8 cellular contexts compared by ENCODE assay signal in genomic region chr18:59837586-59837985, GRCh38.
A peak's percentile ranks its signal among the peaks of the same experiment; 100 is the strongest.
DNase-seq lines count a peak whose midpoint lies in the region; ATAC-seq and TF ChIP-seq lines count a peak whose summit lies in the region.

No MANE protein-coding gene starts in this region.

- no peak overlapping the region for H3K27ac Mint-ChIP-seq in activated T-helper 17 cell treated with anti-CD3 and anti-CD28 coated beads, Interleukin-2, amount 50 U/mL, for 72 hours
- H3K27ac Mint-ChIP-seq in progenitor cell of endocrine pancreas: no peak overlapping the region

- no peaks in the 10 kb centered on the region for H3K9me3 Mint-ChIP-seq in activated T-helper 17 cell treated with anti-CD3 and anti-CD28 coated beads, Interleukin-2, amount 50 U/mL, for 72 hours
- H3K9me3 Mint-ChIP-seq in progenitor cell of endocrine pancreas (ENCODE audit: low read depth): no peaks in the 10 kb centered on the region

- no peaks in the 10 kb centered on the region for H3K9me3 ChIP-seq in Karpas-422 (ENCODE audit: low read length)
- H3K9me3 ChIP-seq in PC-9 (ENCODE audit: insufficient read depth, low read depth): no peaks in the 10 kb centered on the region; the same call in 1 of the 2 replicates
- H3K9me3 ChIP-seq in gastroesophageal sphincter: no peaks in the 10 kb centered on the region

- peaks cover 16% of the 10 kb centered on the region for H3K4me1 ChIP-seq in Karpas-422 (ENCODE audit: low read length)
- H3K4me1 ChIP-seq in PC-9 (replicated peaks; ENCODE audit: insufficient read depth): no peaks in the 10 kb centered on the region
- no peaks in the 10 kb centered on the region for H3K4me1 ChIP-seq in gastroesophageal sphincter

- no peaks in the 10 kb centered on the region for H3F3A ChIP-seq in PC-9 (ENCODE audit: insufficient read depth, low read depth)

- intact Hi-C loops in PC-9 (cut with micrococcal nuclease; ENCODE audit: unreplicated experiment): loop anchor here (2.0 to 5.0 kb wide), 5 partner anchors 61 to 710 kb away; partner anchors contain the start of gene PMAIP1

- H3K27ac ChIP-seq in Karpas-422 (ENCODE audit: low read length) (no peak overlapping the region), PC-9 (no peak overlapping the region), gastroesophageal sphincter (no peak overlapping the region)

- H3K27me3 Mint-ChIP-seq in activated T-helper 17 cell treated with anti-CD3 and anti-CD28 coated beads, Interleukin-2, amount 50 U/mL, for 72 hours: peaks cover 5% of the 10 kb centered on the region
- peaks cover 27% of the 10 kb centered on the region for H3K27me3 Mint-ChIP-seq in progenitor cell of endocrine pancreas

- 0 out of 2 replicates have a peak overlapping the region, but pooled peaks have one; percentile 12 for H2AFZ ChIP-seq in Karpas-422 (ENCODE audit: low read length)
- no peak overlapping the region for H2AFZ ChIP-seq in PC-9

- H3K4me2 ChIP-seq in Karpas-422 (ENCODE audit: low read depth, low read length, poor library complexity, severe bottlenecking) (no peak overlapping the region), PC-9 (peak overlapping the region; percentile 18; the same call in 1 of the 2 replicates)

- H3K27me3 ChIP-seq in Karpas-422 (ENCODE audit: low read length) (no peaks in the 10 kb centered on the region), PC-9 (ENCODE audit: insufficient read depth, low read depth) (no peaks in the 10 kb centered on the region), gastroesophageal sphincter (no peaks in the 10 kb centered on the region)

- no peak overlapping the region for H3K9ac ChIP-seq in Karpas-422 (ENCODE audit: low read length)

- H3K4me3 Mint-ChIP-seq in activated T-helper 17 cell treated with anti-CD3 and anti-CD28 coated beads, Interleukin-2, amount 50 U/mL, for 72 hours: no peak overlapping the region
- no peak overlapping the region for H3K4me3 Mint-ChIP-seq in progenitor cell of endocrine pancreas (ENCODE audit: low read depth)

- no TSS peak for BruUV-seq in PC-9 (replicated peaks; lab: Mats Ljungman, UMichigan)

- ATAC-seq in GM21723 (IDR thresholded peaks at IDR 0.05; ENCODE audit: unreplicated experiment): peak; percentile 45
- peak; percentile 43 for ATAC-seq in activated T-helper 17 cell treated with anti-CD3 and anti-CD28 coated beads, Interleukin-2, amount 50 U/mL, for 72 hours (replicated peaks)
- ATAC-seq in gastroesophageal sphincter: no peak

- CTCF ChIA-PET in PC-9 (lab: Charles Lee): interaction anchor here (0.7 kb wide), 1 partner anchor 86 kb away, joined by 3 read pairs; no protein-coding TSS in a partner anchor

- POLR2A ChIA-PET in PC-9 (lab: Charles Lee; ENCODE audit: unreplicated experiment): no interaction called here

- no peaks in the 10 kb centered on the region for H3K36me3 Mint-ChIP-seq in activated T-helper 17 cell treated with anti-CD3 and anti-CD28 coated beads, Interleukin-2, amount 50 U/mL, for 72 hours (ENCODE audit: low read depth)
- no peaks in the 10 kb centered on the region for H3K36me3 Mint-ChIP-seq in progenitor cell of endocrine pancreas (ENCODE audit: insufficient read depth)

- TF ChIP-seq CTCF in PC-9 (conservative IDR thresholded peaks at IDR 0.05) (peak; percentile 93), gastroesophageal sphincter (IDR thresholded peaks at IDR 0.05) (peak; percentile 60 to 81 (median 71)), progenitor cell of endocrine pancreas (IDR thresholded peaks at IDR 0.05; ENCODE audit: unreplicated experiment) (peak; percentile 82)

- DNase-seq in GDM1 (lab: John Stamatoyannopoulos, UW) (peak; percentile 40), Karpas-422 (peak; percentile 90), PC-9 (peak; percentile 38 to 62), progenitor cell of endocrine pancreas (ENCODE audit: low spot score, unreplicated experiment) (peak; percentile 14), mesenteric fat pad (ENCODE audit: low spot score) (no peak)

- H3K4me3 ChIP-seq in Karpas-422 (ENCODE audit: low read length) (no peak overlapping the region), PC-9 (no peak overlapping the region), gastroesophageal sphincter (no peak overlapping the region)

- H4K20me1 ChIP-seq in Karpas-422 (ENCODE audit: insufficient read depth, low read depth, low read length) (no peaks in the 10 kb centered on the region), PC-9 (ENCODE audit: insufficient read depth) (no peaks in the 10 kb centered on the region)

- TF ChIP-seq EP300 in gastroesophageal sphincter (IDR thresholded peaks at IDR 0.05): no peak

- H3K36me3 ChIP-seq in Karpas-422 (ENCODE audit: insufficient read depth, low read length) (no peaks in the 10 kb centered on the region), PC-9 (ENCODE audit: low read depth) (no peaks in the 10 kb centered on the region), gastroesophageal sphincter (no peaks in the 10 kb centered on the region)

- no peaks in the 10 kb centered on the region for H3K9me2 ChIP-seq in Karpas-422 (replicated peaks; ENCODE audit: insufficient read depth, low read length)
- no peaks in the 10 kb centered on the region for H3K9me2 ChIP-seq in PC-9 (ENCODE audit: insufficient read depth)

- H3K79me2 ChIP-seq in Karpas-422 (ENCODE audit: low read length): no peaks in the 10 kb centered on the region
- no peaks in the 10 kb centered on the region for H3K79me2 ChIP-seq in PC-9 (ENCODE audit: low read depth)

- H3K4me1 Mint-ChIP-seq in activated T-helper 17 cell treated with anti-CD3 and anti-CD28 coated beads, Interleukin-2, amount 50 U/mL, for 72 hours: peaks cover 3% of the 10 kb centered on the region
- H3K4me1 Mint-ChIP-seq in progenitor cell of endocrine pancreas (ENCODE audit: low read depth): peaks cover 20% of the 10 kb centered on the region

- WGBS in gastroesophageal sphincter (ENCODE audit: low coverage in 1 of 2), 2 donors: 25% methylated on average over 6 of the region's 7 CpGs

- TF ChIP-seq POLR2A in gastroesophageal sphincter (IDR thresholded peaks at IDR 0.05): no peak
